In genomic region chr17:57397402-57397801, GRCh38 we compare ENCODE assay signal across 21 cellular contexts.
DNase-seq lines count a peak whose midpoint lies in the region; ATAC-seq, FAIRE-seq and TF ChIP-seq lines count a peak whose summit lies in the region.
"Had no signal": no experiment of that assay in that cellular context is flagged by ENCODE, and none has a peak within 500 bp of the region (broad histone marks: within the 10 kb centered on the region; RNA-seq: fewer than 3 reads in every experiment).

No MANE protein-coding gene starts in this region.

- H3K18ac ChIP-seq in trophoblast cell (ENCODE audit: low read length): no peak overlapping the region

- no peak for DNase-seq in CD4-positive, CD25-positive, alpha-beta regulatory T cell
- DNase-seq in caudate nucleus (lab: John Stamatoyannopoulos, UW) (peak in 16 of 61 donors; percentile 7 to 74 (median 22)), kidney (no peak), nephron progenitor cell (no peak), cerebellar nuclear complex (lab: John Stamatoyannopoulos, UW) (no peak), trophoblast cell (no peak), NCI-H524 treated with DMSO at 0.1 percent for 48 hours (lab: John Stamatoyannopoulos, UW) (no peak)
- DNase-seq: AML-193; GDM1; KBM-7; NCI-H1436 treated with DMSO at 0.1 percent for 48 hours; NCI-H2029; NCI-H226; NCI-H510A treated with DMSO at 0.1 percent for 48 hours; NCI-H774; NK-92 treated with Interleukin-12 subunit alpha and Interleukin-12 subunit beta, amount 100 ng/mL, for 24 hours; SIG-M5 had no signal

- intact Hi-C loops in kidney (cut with DNase I): no loop called here

- no peak overlapping the region for H3K4me3 Mint-ChIP-seq in CD4-positive, CD25-positive, alpha-beta regulatory T cell
- H3K4me3 Mint-ChIP-seq in nephron progenitor cell: no peak overlapping the region

- H3K4ac ChIP-seq in trophoblast cell (ENCODE audit: low read depth, low read length): no peak overlapping the region

- WGBS in trophoblast cell (ENCODE audit: extremely low coverage, insufficient coverage, insufficient read length): no CpG with 5 or more reads among the region's 7 CpGs

- H3K27ac Mint-ChIP-seq in CD4-positive, CD25-positive, alpha-beta regulatory T cell: peak overlapping the region; percentile 42 to 72 (median 67)
- peak overlapping the region; percentile 99 for H3K27ac Mint-ChIP-seq in nephron progenitor cell

- peaks cover 7 to 10% of the 10 kb centered on the region in 2 experiments for H3K9me3 ChIP-seq in CD4-positive, CD25-positive, alpha-beta regulatory T cell (ENCODE audit: control insufficient read depth in 2 of 2, low read length in 2 of 2)
- H3K9me3 ChIP-seq in kidney (ENCODE audit: control insufficient read depth in 1 of 2, low read length in 2 of 2): peaks cover 0 to 5% of the 10 kb centered on the region in 2 donors
- H3K9me3 ChIP-seq in trophoblast cell (ENCODE audit: insufficient read depth, low read depth, low read length): no peaks in the 10 kb centered on the region

- H3K79me2 ChIP-seq in trophoblast cell (ENCODE audit: control insufficient read depth, insufficient read depth, low read length, poor library complexity): no peaks in the 10 kb centered on the region

- peaks cover 24% of the 10 kb centered on the region for H3K36me3 ChIP-seq in CD4-positive, CD25-positive, alpha-beta regulatory T cell (ENCODE audit: control insufficient read depth, insufficient read depth, low read length)
- H3K36me3 ChIP-seq in kidney (ENCODE audit: control insufficient read depth in 1 of 2, insufficient read depth in 2 of 2, low read length in 2 of 2) (peaks cover 0 to 6% of the 10 kb centered on the region in 2 donors), trophoblast cell (ENCODE audit: control insufficient read depth in 1 of 2, insufficient read depth in 2 of 2, low read length in 2 of 2) (peaks cover 5 to 7% of the 10 kb centered on the region in 2 experiments)

- H3K36me3 Mint-ChIP-seq in CD4-positive, CD25-positive, alpha-beta regulatory T cell: peaks cover 36% of the 10 kb centered on the region
- peaks cover 31% of the 10 kb centered on the region for H3K36me3 Mint-ChIP-seq in nephron progenitor cell (ENCODE audit: low read depth)

- no peak overlapping the region for H2BK12ac ChIP-seq in trophoblast cell (ENCODE audit: low read length)

- no peaks in the 10 kb centered on the region for H3K4me1 ChIP-seq in CD4-positive, CD25-positive, alpha-beta regulatory T cell (ENCODE audit: control insufficient read depth, insufficient read depth, low read length, poor library complexity, severe bottlenecking)
- H3K4me1 ChIP-seq in kidney (ENCODE audit: control insufficient read depth in 1 of 2, insufficient read depth in 1 of 2, low read depth in 1 of 2, low read length in 2 of 2): peaks cover 30 to 45% of the 10 kb centered on the region in 2 donors
- H3K4me1 ChIP-seq in trophoblast cell (ENCODE audit: control insufficient read depth in 1 of 2, insufficient read depth in 2 of 2, low read length in 2 of 2): peaks cover 8 to 17% of the 10 kb centered on the region in 2 experiments

- no peak overlapping the region for H2AK5ac ChIP-seq in trophoblast cell (ENCODE audit: low read length)

- peaks cover 6 to 47% (median 24%) of the 10 kb centered on the region in 4 donors for H3K4me1 Mint-ChIP-seq in CD4-positive, CD25-positive, alpha-beta regulatory T cell
- H3K4me1 Mint-ChIP-seq in nephron progenitor cell: peaks cover 79% of the 10 kb centered on the region

- peaks cover 0 to 12% (median 5%) of the 10 kb centered on the region in 7 donors for H3K9me3 Mint-ChIP-seq in CD4-positive, CD25-positive, alpha-beta regulatory T cell
- peaks cover 26% of the 10 kb centered on the region for H3K9me3 Mint-ChIP-seq in nephron progenitor cell

- no peak overlapping the region for H4K12ac ChIP-seq in trophoblast cell (ENCODE audit: low read depth, low read length)

- no peak overlapping the region for H3K27ac ChIP-seq in CD4-positive, CD25-positive, alpha-beta regulatory T cell (ENCODE audit: insufficient read depth, low read length, poor library complexity, severe bottlenecking)
- H3K27ac ChIP-seq in caudate nucleus (ENCODE audit: low read depth, low read length): peak overlapping the region; percentile 83
- peak overlapping the region; percentile 74 to 80 for H3K27ac ChIP-seq in kidney (ENCODE audit: low read depth in 2 of 2, low read length in 2 of 2)
- no peak overlapping the region for H3K27ac ChIP-seq in trophoblast cell (ENCODE audit: low read depth, low read length)
- H3K27ac ChIP-seq: C4-2B, HL-60 had no signal

- ATAC-seq in CD4-positive, CD25-positive, alpha-beta regulatory T cell (ENCODE audit: low read depth in 2 of 2): no peak
- no peak for ATAC-seq in HG03045 (IDR thresholded peaks at IDR 0.05; ENCODE audit: unreplicated experiment)
- ATAC-seq: Panc1 had no signal

- no peak overlapping the region for H3K14ac ChIP-seq in trophoblast cell (ENCODE audit: low read length)

- H2AFZ ChIP-seq in trophoblast cell (ENCODE audit: insufficient read depth, low read length, poor library complexity): no peak overlapping the region

- no peak overlapping the region for H4K8ac ChIP-seq in trophoblast cell (ENCODE audit: low read depth, low read length)

- TF ChIP-seq CTCF in kidney (IDR thresholded peaks at IDR 0.05; ENCODE audit: borderline replicate concordance, extremely low read depth, insufficient read depth) (no peak), nephron progenitor cell (IDR thresholded peaks at IDR 0.05) (no peak)

- H4K91ac ChIP-seq in trophoblast cell (ENCODE audit: low read depth, low read length): no peak overlapping the region

- no peak overlapping the region for H3K4me3 ChIP-seq in CD4-positive, CD25-positive, alpha-beta regulatory T cell (ENCODE audit: low read depth, low read length)
- H3K4me3 ChIP-seq in kidney (ENCODE audit: low read length in 2 of 2): no peak overlapping the region
- no peak overlapping the region for H3K4me3 ChIP-seq in trophoblast cell (ENCODE audit: low read depth, low read length)

- H3K9ac ChIP-seq in kidney (ENCODE audit: low read length in 2 of 2): no peak overlapping the region
- H3K9ac ChIP-seq in trophoblast cell (ENCODE audit: low read length): no peak overlapping the region

- no peak overlapping the region for H2BK120ac ChIP-seq in trophoblast cell (ENCODE audit: insufficient read depth, low read length, poor library complexity)

- H3K4me2 ChIP-seq in trophoblast cell (ENCODE audit: low read length): no peak overlapping the region

- H3K23ac ChIP-seq in trophoblast cell (ENCODE audit: low read length): no peak overlapping the region

- no peaks in the 10 kb centered on the region for H3K27me3 ChIP-seq in CD4-positive, CD25-positive, alpha-beta regulatory T cell (ENCODE audit: control insufficient read depth, insufficient read depth, low read length)
- H3K27me3 ChIP-seq in trophoblast cell (ENCODE audit: insufficient read depth, low read length): no peaks in the 10 kb centered on the region

- H2BK5ac ChIP-seq in trophoblast cell (ENCODE audit: low read depth, low read length, poor library complexity): no peak overlapping the region

- H3K79me1 ChIP-seq in trophoblast cell (ENCODE audit: low read length): no peaks in the 10 kb centered on the region

- H3K27me3 Mint-ChIP-seq in CD4-positive, CD25-positive, alpha-beta regulatory T cell: no peaks in the 10 kb centered on the region
- H3K27me3 Mint-ChIP-seq in nephron progenitor cell (ENCODE audit: low read depth, poor library complexity): peaks cover 3% of the 10 kb centered on the region

- FAIRE-seq in kidney (lab: Jason Lieb, UNC): no peak

Comparison
In these comparisons a context has a peak if more than half of its experiments do, and no peak if none do; other contexts are left out.
1. H3K27ac ChIP-seq: peak in caudate nucleus (single experiment) and kidney (2 of 2); none in CD4-positive, CD25-positive, alpha-beta regulatory T cell (single experiment) and trophoblast cell (single experiment).